In the genomic region with DNA sequence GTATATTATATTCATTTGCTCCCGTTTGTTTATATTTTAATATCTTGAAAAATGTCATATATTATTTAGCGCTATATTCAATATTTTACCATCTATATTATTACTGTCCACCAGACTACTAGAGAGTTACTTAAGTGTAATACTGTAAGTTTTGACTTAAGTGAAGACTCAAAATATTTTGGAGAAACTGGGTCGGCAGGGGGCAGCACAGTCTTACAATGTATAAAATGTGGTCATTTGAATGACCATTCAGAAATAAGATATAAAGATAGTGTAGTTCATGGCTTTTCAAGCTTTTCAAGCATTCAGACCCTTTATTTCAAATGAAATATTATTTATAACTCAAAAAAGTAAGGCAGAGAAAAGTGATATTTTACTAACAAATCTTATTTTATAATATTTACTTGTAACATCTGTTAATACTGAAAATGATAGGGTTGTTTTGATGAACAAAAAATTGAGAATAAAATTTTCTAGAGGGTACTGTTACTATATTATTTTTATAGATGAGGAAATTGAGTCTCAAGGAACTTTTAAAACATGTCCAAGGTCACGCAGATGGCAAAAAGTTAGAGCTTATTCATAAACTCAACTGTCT, we compare ENCODE assay signal across 8 cellular contexts.
DNase-seq lines count a peak whose midpoint lies in the region; TF ChIP-seq lines count a peak whose summit lies in the region.

No MANE protein-coding gene starts in this region.

- no peak overlapping the region for H3K4me3 Mint-ChIP-seq in endothelial cell (ENCODE audit: unreplicated experiment)

- no peaks in the 10 kb centered on the region for H3K4me1 Mint-ChIP-seq in endothelial cell (ENCODE audit: unreplicated experiment)

- H3K27ac Mint-ChIP-seq in endothelial cell (ENCODE audit: unreplicated experiment), result no peak overlapping the region

- DNase-seq in A172 (ENCODE audit: low spot score) (peak; percentile 76), NCI-H2081 treated with DMSO at 0.1 percent for 48 hours (lab: John Stamatoyannopoulos, UW) (peak; percentile 18), endothelial cell (ENCODE audit: low spot score) (peak; percentile 69), middle frontal gyrus (ENCODE audit: extremely low spot score, low spot score) (peak; percentile 61), stromal cell of bone marrow (ENCODE audit: low read depth) (peak; percentile 56), GM19240 (ENCODE audit: insufficient read length, low spot score) (no peak)
- peak; percentile 9 to 12 for DNase-seq in activated CD4-positive, alpha-beta T cell treated with anti-CD3 and anti-CD28 coated beads for 4 hours

- H3K9me3 Mint-ChIP-seq in endothelial cell (ENCODE audit: unreplicated experiment), result no peaks in the 10 kb centered on the region

- peaks cover 3% of the 10 kb centered on the region for H3K36me3 Mint-ChIP-seq in endothelial cell (ENCODE audit: low read depth, unreplicated experiment)

- TF ChIP-seq CTCF in GM12874 (IDR thresholded peaks at IDR 0.05; ENCODE audit: insufficient read depth, low read depth, low read length) (peak; percentile 30; the same call in 1 of the 2 replicates), endothelial cell (IDR thresholded peaks at IDR 0.05; ENCODE audit: unreplicated experiment) (peak; percentile 76)

- no peaks in the 10 kb centered on the region for H3K27me3 Mint-ChIP-seq in endothelial cell (ENCODE audit: unreplicated experiment)
